In the genomic region with DNA sequence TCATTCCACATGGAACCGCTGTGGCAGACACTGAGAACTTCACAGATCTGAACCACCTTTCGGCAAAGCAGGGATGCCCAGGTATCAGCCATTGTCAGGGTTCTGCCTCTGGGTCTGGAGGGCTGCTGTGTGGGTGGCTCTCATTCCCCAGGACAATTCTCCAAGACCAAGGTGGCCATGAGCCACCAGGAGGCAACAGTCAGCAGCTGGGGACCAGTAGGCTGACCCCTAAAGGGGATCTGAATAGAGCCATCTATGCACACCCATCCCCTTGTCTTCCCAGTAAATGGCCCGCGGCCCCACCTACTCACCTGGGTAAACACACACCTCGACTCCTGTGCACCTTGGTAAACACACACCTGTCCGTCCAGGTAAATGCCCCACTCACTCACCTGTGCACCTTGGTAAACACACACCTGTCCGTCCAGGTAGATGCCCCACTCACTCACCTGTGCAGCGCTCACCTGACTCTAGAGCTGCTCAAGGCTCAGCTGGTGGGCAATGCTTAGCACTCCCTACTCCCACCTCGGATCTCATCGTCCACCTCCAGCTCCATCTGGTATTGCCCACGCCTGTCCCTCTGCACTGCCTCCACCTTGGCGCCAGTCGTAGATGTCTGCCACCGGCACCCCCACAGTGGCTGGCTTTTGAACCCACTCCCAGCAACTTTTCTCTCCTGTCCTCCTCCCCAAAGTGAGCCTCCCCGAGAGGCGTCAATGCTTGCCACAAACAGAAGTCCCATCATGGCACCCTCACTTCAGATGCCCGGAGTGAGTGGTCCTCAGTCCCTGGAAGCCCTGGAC, we compare ENCODE assay signal across 1 cellular context.
A peak's percentile ranks its signal among the peaks of the same experiment; 100 is the strongest.
TF ChIP-seq lines count a peak whose summit lies in the region.

No MANE protein-coding gene starts in this region.

TF ChIP-seq in HepG2, 621 proteins besides CTCF, POLR2A, EP300 and RAD21:
- TF ChIP-seq STAG1 (CRISPR knock-in tag; IDR thresholded peaks at IDR 0.05) (peak; percentile 31; the same call in 1 of the 2 replicates), SMC3 (IDR thresholded peaks at IDR 0.05; ENCODE audit: low read length) (peak; percentile 45; the same call in 1 of the 2 replicates), ZZZ3 (CRISPR knock-in tag; IDR thresholded peaks at IDR 0.05; ENCODE audit: borderline replicate concordance) (no peak), MTA1 (CRISPR knock-in tag; IDR thresholded peaks at IDR 0.05; ENCODE audit: borderline replicate concordance) (0 out of 2 replicates have a peak, but pooled peaks have one; percentile 10), HMGA1 (CRISPR knock-in tag; conservative IDR thresholded peaks at IDR 0.05) (no peak), ZNF788 (CRISPR knock-in tag; IDR thresholded peaks at IDR 0.05; ENCODE audit: borderline replicate concordance) (no peak), ZNF558 (CRISPR knock-in tag; IDR thresholded peaks at IDR 0.05; ENCODE audit: borderline replicate concordance) (no peak), FOXJ3 (CRISPR knock-in tag; IDR thresholded peaks at IDR 0.05; ENCODE audit: borderline replicate concordance) (no peak), ZNF552 (CRISPR knock-in tag; IDR thresholded peaks at IDR 0.05; ENCODE audit: borderline replicate concordance) (no peak), ZNF10 (CRISPR knock-in tag; IDR thresholded peaks at IDR 0.05; ENCODE audit: borderline replicate concordance, low read depth) (no peak), RARA (CRISPR knock-in tag; IDR thresholded peaks at IDR 0.05) (no peak), ZEB1 (IDR thresholded peaks at IDR 0.05; ENCODE audit: insufficient replicate concordance, low read depth) (peak; percentile 97), GATA4 (IDR thresholded peaks at IDR 0.05; ENCODE audit: borderline replicate concordance, low read depth) (no peak), SAP130 (CRISPR knock-in tag; IDR thresholded peaks at IDR 0.05; ENCODE audit: low read depth) (peak; percentile 22; the same call in 1 of the 2 replicates)
